14 cellular contexts compared by ENCODE assay signal in genomic region chr2:178298785-178299212, GRCh38.
DNase-seq lines count a peak whose midpoint lies in the region; FAIRE-seq and TF ChIP-seq lines count a peak whose summit lies in the region.
"Had no signal": no experiment of that assay in that cellular context is flagged by ENCODE, and none has a peak within 500 bp of the region (broad histone marks: within the 10 kb centered on the region; RNA-seq: fewer than 3 reads in every experiment).

No MANE protein-coding gene starts in this region.

- no peaks in the 10 kb centered on the region for H3K36me3 ChIP-seq in ACC112 (ENCODE audit: insufficient read depth, low read length)
- no peaks in the 10 kb centered on the region for H3K36me3 ChIP-seq in keratinocyte (ENCODE audit: control insufficient read depth in 2 of 2, extremely low read depth in 1 of 2, insufficient read depth in 2 of 2, low read length in 2 of 2)

- no peak for TF ChIP-seq CTCF in NB4 (IDR thresholded peaks at IDR 0.05; ENCODE audit: low read depth, low read length)
- TF ChIP-seq CTCF in chondrocyte (IDR thresholded peaks at IDR 0.05) = no peak
- no peak for TF ChIP-seq CTCF in keratinocyte (optimal IDR thresholded peaks at IDR 0.05 in 1 of 3, IDR thresholded peaks at IDR 0.05 in 1 of 3, conservative IDR thresholded peaks at IDR 0.05 in 1 of 3; ENCODE audit: extremely low read depth in 1 of 3, insufficient read depth in 2 of 3, low read length in 3 of 3)
- no peak for TF ChIP-seq CTCF in dorsolateral prefrontal cortex (IDR thresholded peaks at IDR 0.05 in 54 of 56, conservative IDR thresholded peaks at IDR 0.05 in 2 of 56; ENCODE audit: low read depth in 1 of 56, partially characterized antibody in 56 of 56)

- no peaks in the 10 kb centered on the region for H3K36me3 Mint-ChIP-seq in chondrocyte (ENCODE audit: low read depth)

- H3K79me2 ChIP-seq in ACC112 (ENCODE audit: control insufficient read depth, insufficient read depth, low read length, unreplicated experiment) (no peaks in the 10 kb centered on the region), keratinocyte (ENCODE audit: control insufficient read depth, insufficient read depth, low read length) (no peaks in the 10 kb centered on the region)

- H3K4me2 ChIP-seq in keratinocyte (ENCODE audit: control insufficient read depth, extremely low read depth, insufficient read depth, low read depth, low read length) = peak overlapping the region; percentile 17

- DNase-seq in NB4 (ENCODE audit: low read depth) (peak; percentile 13), chondrocyte (ENCODE audit: low spot score) (no peak), keratinocyte (ENCODE audit: low read depth, low spot score) (no peak), NCI-H2081 treated with DMSO at 0.1 percent for 48 hours (lab: John Stamatoyannopoulos, UW) (no peak), activated gamma-delta T cell treated with Interleukin-2 at 50 U/mL for 16 hours (no peak), T1000 (lab: John Stamatoyannopoulos, UW) (no peak), dorsolateral prefrontal cortex (no peak)
- DNase-seq: activated CD4-positive, alpha-beta T cell treated with anti-CD3 and anti-CD28 coated beads for 4 hours; central memory CD4-positive, alpha-beta T cell; DMS79 treated with DMSO at 0.1 percent for 48 hours; H7; NCI-H146 had no signal

- no peak overlapping the region for H3K4me3 Mint-ChIP-seq in chondrocyte (ENCODE audit: unreplicated experiment)
- H3K4me3 Mint-ChIP-seq: nephron had no signal

- no peaks in the 10 kb centered on the region for H3K27me3 ChIP-seq in ACC112 (ENCODE audit: insufficient read depth, low read length)
- H3K27me3 ChIP-seq in keratinocyte (ENCODE audit: control insufficient read depth, extremely low read depth, insufficient read depth, low read length) = no peaks in the 10 kb centered on the region
- H3K27me3 ChIP-seq in dorsolateral prefrontal cortex = no peaks in the 10 kb centered on the region

- H3K27ac Mint-ChIP-seq in chondrocyte (ENCODE audit: unreplicated experiment) = peak overlapping the region; percentile 45
- H3K27ac Mint-ChIP-seq: nephron had no signal

- H3K27ac ChIP-seq in ACC112 (ENCODE audit: low read depth, low read length) = peak overlapping the region; percentile 49
- peak overlapping the region; percentile 22 for H3K27ac ChIP-seq in keratinocyte (ENCODE audit: control insufficient read depth, insufficient read depth, low read length)
- H3K27ac ChIP-seq in dorsolateral prefrontal cortex = no peak overlapping the region

- no peaks in the 10 kb centered on the region for H3K9me3 Mint-ChIP-seq in chondrocyte (ENCODE audit: low read depth)
- H3K9me3 Mint-ChIP-seq: nephron had no signal

- H3K9me1 ChIP-seq in keratinocyte (ENCODE audit: control insufficient read depth, extremely low read depth, insufficient read depth, low read length) = no peaks in the 10 kb centered on the region

- intact Hi-C loops in dorsolateral prefrontal cortex (cut with DNase I) = no loop called here

- peaks cover 13% of the 10 kb centered on the region for H3K4me1 Mint-ChIP-seq in chondrocyte (ENCODE audit: low read depth)
- H3K4me1 Mint-ChIP-seq: nephron had no signal

- no peak for TF ChIP-seq POLR2A in NB4 (IDR thresholded peaks at IDR 0.05; ENCODE audit: extremely low read depth, insufficient read length)

- H3K9ac ChIP-seq in keratinocyte (ENCODE audit: control insufficient read depth, extremely low read depth, insufficient read depth, low read length) = no peak overlapping the region

- H2AFZ ChIP-seq in ACC112 (ENCODE audit: low read length, unreplicated experiment) = no peak overlapping the region
- H2AFZ ChIP-seq in keratinocyte (ENCODE audit: control insufficient read depth, low read length) = no peak overlapping the region

- dilution Hi-C loops in keratinocyte (cut with MboI; ENCODE audit: extremely low pct_ligation_motif_present, low sequenced_read_pairs) = no loop called here

- no peaks in the 10 kb centered on the region for H3K27me3 Mint-ChIP-seq in chondrocyte (ENCODE audit: low read depth)

- peaks cover 17% of the 10 kb centered on the region for H3K4me1 ChIP-seq in ACC112 (ENCODE audit: control insufficient read depth, insufficient read depth, low read length, unreplicated experiment)
- peaks cover 13% of the 10 kb centered on the region for H3K4me1 ChIP-seq in keratinocyte (ENCODE audit: control insufficient read depth, extremely low read depth, insufficient read depth, low read length)

- H4K20me1 ChIP-seq in keratinocyte (ENCODE audit: control insufficient read depth, extremely low read depth, insufficient read depth, low read length) = no peaks in the 10 kb centered on the region

- H3K4me3 ChIP-seq in ACC112 (ENCODE audit: low read depth, low read length) = no peak overlapping the region
- H3K4me3 ChIP-seq in NB4 (ENCODE audit: low read depth, low read length) = no peak overlapping the region
- no peak overlapping the region for H3K4me3 ChIP-seq in keratinocyte (ENCODE audit: control insufficient read depth in 2 of 3, extremely low read depth in 1 of 3, insufficient read depth in 2 of 3, low read depth in 1 of 3, low read length in 3 of 3)
- H3K4me3 ChIP-seq in dorsolateral prefrontal cortex = no peak overlapping the region

- peak; percentile 82 for FAIRE-seq in keratinocyte (lab: Jason Lieb, UNC)

- H3K9me3 ChIP-seq in keratinocyte (ENCODE audit: control insufficient read depth, low read depth, low read length) = no peaks in the 10 kb centered on the region

Comparison
In these comparisons a context has a peak if more than half of its experiments do, and no peak if none do; other contexts are left out.
1. H3K27ac ChIP-seq: peak in ACC112 (single experiment) and keratinocyte (single experiment); none in dorsolateral prefrontal cortex (0 of 59).